8 cellular contexts compared by ENCODE assay signal in genomic region chr14:40417777-40418401, GRCh38.
DNase-seq lines count a peak whose midpoint lies in the region; ATAC-seq, FAIRE-seq and TF ChIP-seq lines count a peak whose summit lies in the region.

No MANE protein-coding gene starts in this region.

- H3K4me1 Mint-ChIP-seq in osteocyte (ENCODE audit: unreplicated experiment) (no peaks in the 10 kb centered on the region), Calu3 (ENCODE audit: low read depth, unreplicated experiment) (no peaks in the 10 kb centered on the region)

- no peak overlapping the region for H3K9ac ChIP-seq in K562 (ENCODE audit: insufficient read depth in 1 of 2, low read depth in 2 of 2, low read length in 2 of 2)

- CTCF ChIA-PET in K562 (lab: Yijun Ruan, JAX; ENCODE audit: low intra/inter-chr PET ratio): interaction anchor here (0.6 kb wide), 1 partner anchor 111 kb away, joined by 3 read pairs; no protein-coding TSS in a partner anchor
- CTCF ChIA-PET in Calu3 (lab: Charles Lee): no interaction called here

- H3K9me1 ChIP-seq in K562 (ENCODE audit: control insufficient read depth, insufficient read depth, low read length): no peaks in the 10 kb centered on the region

- FAIRE-seq in K562 (lab: Jason Lieb, UNC): no peak

- H4K20me1 ChIP-seq in K562 (replicated peaks; ENCODE audit: control insufficient read depth, insufficient read depth, low read length): no peaks in the 10 kb centered on the region

- in situ Hi-C loops in K562 (cut with MboI): no loop called here

- WGBS in K562 (ENCODE audit: insufficient coverage, low coverage, missing lambda C conversion rate): 5% methylated on average over 6 of the region's 6 CpGs
- WGBS in ovary, 3 donors: 55 to 62% (median 57%) methylated on average over 6 of the region's 6 CpGs

- H3K9me3 Mint-ChIP-seq in osteocyte (ENCODE audit: unreplicated experiment) (no peaks in the 10 kb centered on the region), Calu3 (ENCODE audit: low read depth, unreplicated experiment) (peaks cover 4% of the 10 kb centered on the region)

- TF ChIP-seq RAD21 in K562 (CRISPR knock-in tag; conservative IDR thresholded peaks at IDR 0.05 in 1 of 2, IDR thresholded peaks at IDR 0.05 in 1 of 2): peak in 1 of 2 experiments; percentile 43; a peak in 3 of 4 replicates

- H3K36me3 Mint-ChIP-seq in osteocyte (ENCODE audit: unreplicated experiment) (no peaks in the 10 kb centered on the region), Calu3 (ENCODE audit: insufficient read depth, unreplicated experiment) (no peaks in the 10 kb centered on the region)

- H3K27me3 Mint-ChIP-seq in osteocyte (ENCODE audit: unreplicated experiment) (no peaks in the 10 kb centered on the region), Calu3 (ENCODE audit: unreplicated experiment) (no peaks in the 10 kb centered on the region)

- TF ChIP-seq POLR2A in K562 (conservative IDR thresholded peaks at IDR 0.05) (no peak), ovary (IDR thresholded peaks at IDR 0.05) (no peak)

- H3K4me2 ChIP-seq in K562 (ENCODE audit: insufficient read depth, low read length): no peak overlapping the region

- TF ChIP-seq EP300 in K562 (IDR thresholded peaks at IDR 0.05; ENCODE audit: low read length) (no peak), ovary (IDR thresholded peaks at IDR 0.05) (no peak)

- TF ChIP-seq CTCF in K562 (IDR thresholded peaks at IDR 0.05 in 2 of 3, conservative IDR thresholded peaks at IDR 0.05 in 1 of 3; ENCODE audit: insufficient read depth in 2 of 3, low read depth in 1 of 3, low read length in 3 of 3) (peak in 2 of 3 experiments; percentile 30 to 31; a peak in 1 of 6 replicates), osteocyte (IDR thresholded peaks at IDR 0.05) (peak; percentile 73), ovary (IDR thresholded peaks at IDR 0.05) (no peak), Calu3 (IDR thresholded peaks at IDR 0.05; ENCODE audit: unreplicated experiment) (no peak)

- BruUV-seq in K562 (replicated peaks; lab: Mats Ljungman, UMichigan) (no TSS peak), Calu3 (replicated peaks; lab: Mats Ljungman, UMichigan) (no TSS peak)

- no peak overlapping the region for H2AFZ ChIP-seq in K562 (ENCODE audit: low read depth, low read length)

- H3K4me1 ChIP-seq in K562 (replicated peaks in 1 of 2; ENCODE audit: control insufficient read depth in 2 of 2, insufficient read depth in 2 of 2, low read length in 2 of 2): no peaks in the 10 kb centered on the region
- H3K4me1 ChIP-seq in ovary (ENCODE audit: insufficient read depth): no peaks in the 10 kb centered on the region

- H3K9me3 ChIP-seq in K562 (replicated peaks; ENCODE audit: control insufficient read depth, insufficient read depth, low read depth, low read length) (no peaks in the 10 kb centered on the region), ovary (no peaks in the 10 kb centered on the region)

- POLR2A ChIA-PET in K562 (lab: Yijun Ruan, JAX): no interaction called here

- H3K4me3 Mint-ChIP-seq in osteocyte (ENCODE audit: unreplicated experiment) (peak overlapping the region; percentile 31), Calu3 (ENCODE audit: low read depth, unreplicated experiment) (no peak overlapping the region)

- ATAC-seq in HG02678 (IDR thresholded peaks at IDR 0.05; ENCODE audit: unreplicated experiment): peak; percentile 84
- ATAC-seq in K562: no peak

- H3K79me2 ChIP-seq in K562 (ENCODE audit: control insufficient read depth, insufficient read depth, low read length): no peaks in the 10 kb centered on the region

- H3K27ac Mint-ChIP-seq in osteocyte (ENCODE audit: unreplicated experiment) (no peak overlapping the region), Calu3 (ENCODE audit: unreplicated experiment) (no peak overlapping the region)

- no peak overlapping the region for H3K4me3 ChIP-seq in K562
- no peak overlapping the region for H3K4me3 ChIP-seq in ovary

- H3K27me3 ChIP-seq in K562 (ENCODE audit: control insufficient read depth in 2 of 2, insufficient read depth in 2 of 2, low read length in 2 of 2) (no peaks in the 10 kb centered on the region), ovary (no peaks in the 10 kb centered on the region)

- DNase-seq in NCI-H345 (lab: John Stamatoyannopoulos, UW) (peak; percentile 17), NCI-H345 treated with DMSO at 0.1 percent for 48 hours (lab: John Stamatoyannopoulos, UW; ENCODE audit: unreplicated experiment) (no peak), NCI-H460 (ENCODE audit: extremely low read depth, low read depth) (peak; percentile 25), K562 (ENCODE audit: extremely low read depth in 1 of 4, low spot score in 3 of 4) (peak; percentile 4 to 6 (median 6)), osteocyte (ENCODE audit: extremely low spot score, unreplicated experiment) (no peak), ovary (no peak), Calu3 (no peak)

- H3K27ac ChIP-seq in K562 (ENCODE audit: extremely low read depth, low read depth, low read length) (no peak overlapping the region), ovary (no peak overlapping the region)

- intact Hi-C loops in K562 (cut with micrococcal nuclease) (no loop called here), ovary (cut with DNase I) (no loop called here), Calu3 (cut with micrococcal nuclease; ENCODE audit: unreplicated experiment) (no loop called here)

- H3K36me3 ChIP-seq in K562 (ENCODE audit: control insufficient read depth, insufficient read depth, low read length) (no peaks in the 10 kb centered on the region), ovary (no peaks in the 10 kb centered on the region)

TF ChIP-seq in K562, 482 proteins besides CTCF, POLR2A, EP300 and RAD21:
- TF ChIP-seq RBM39 (optimal IDR thresholded peaks at IDR 0.05; ENCODE audit: low read depth, low read length): no peak
- TF ChIP-seq DNMT1 (IDR thresholded peaks at IDR 0.05): no peak
- no peak for TF ChIP-seq MBD2 (IDR thresholded peaks at IDR 0.05; ENCODE audit: borderline replicate concordance, low read depth)
- no peak for TF ChIP-seq IFI16 (CRISPR knock-in tag; IDR thresholded peaks at IDR 0.05)
- no peak for TF ChIP-seq ZNF445 (CRISPR knock-in tag; IDR thresholded peaks at IDR 0.05; ENCODE audit: low read depth)
- no peak for TF ChIP-seq LEF1 (IDR thresholded peaks at IDR 0.05)

Comparison
In these comparisons a context has a peak if more than half of its experiments do, and no peak if none do; other contexts are left out.
1. DNase-seq: peak in NCI-H345 (single experiment), NCI-H460 (single experiment) and K562 (4 of 4); none in NCI-H345 treated with DMSO at 0.1 percent for 48 hours (single experiment), osteocyte (single experiment), ovary (0 of 5) and Calu3 (single experiment).
2. CTCF ChIP-seq: peak in K562 (2 of 3) and osteocyte (single experiment); none in ovary (0 of 3) and Calu3 (single experiment).